ENCODE assay signal across 7 cellular contexts in the genomic region with DNA sequence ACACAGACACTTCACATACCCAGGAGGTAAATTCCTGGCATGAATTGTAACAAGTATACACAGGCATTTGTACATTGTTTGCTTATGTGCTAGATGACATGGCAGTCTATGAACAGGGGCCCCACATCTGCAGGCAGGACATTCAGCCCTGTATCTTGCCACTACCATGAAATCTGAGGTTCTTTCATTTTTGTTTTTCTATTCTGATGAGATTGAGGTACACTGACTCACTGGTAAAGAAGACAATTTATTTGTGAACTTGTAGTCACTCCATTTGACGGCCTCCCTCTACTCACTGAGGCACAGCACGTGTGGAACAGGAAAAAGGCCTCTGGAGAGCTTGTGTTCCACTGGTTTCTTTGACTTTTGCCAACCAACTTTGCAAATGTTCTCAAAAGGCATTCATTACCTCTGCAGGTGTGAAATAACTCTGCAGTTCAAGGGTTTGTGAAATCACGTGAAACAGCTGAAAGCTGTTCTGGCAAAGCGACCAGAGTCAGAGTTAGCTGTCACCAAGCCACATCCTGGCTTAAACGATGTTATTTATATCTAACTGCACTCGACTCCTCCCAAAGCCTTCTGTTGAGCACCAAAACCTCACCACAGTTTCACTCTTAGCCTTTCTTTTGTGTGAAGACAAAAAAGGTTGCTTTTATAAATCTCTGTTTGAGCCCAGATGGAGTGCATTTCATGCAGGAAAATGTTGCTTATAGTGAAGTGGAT.
DNase-seq lines count a peak whose midpoint lies in the region; ATAC-seq lines count a peak whose summit lies in the region.

No MANE protein-coding gene starts in this region.

- POLR2A ChIA-PET in T-cell (lab: Charles Lee) = interaction anchor here (0.7 to 2.5 kb wide), 2 partner anchors 17 to 26 kb away, joined by 3 to 11 read pairs; no protein-coding TSS in a partner anchor

- peak; percentile 39 to 87 (median 66) for DNase-seq in T-cell
- peak; percentile 21 to 71 for DNase-seq in central memory CD8-positive, alpha-beta T cell (ENCODE audit: low spot score in 2 of 2)
- DNase-seq in stimulated activated CD4-positive, alpha-beta T cell treated with anti-CD3 and anti-CD28 coated beads, TNF-alpha, amount 100 ng/mL, for 1 hour (ENCODE audit: low read depth in 3 of 3, low spot score in 1 of 3) = peak; percentile 10 to 39 (median 19)
- no peak for DNase-seq in NCI-H2227 (lab: John Stamatoyannopoulos, UW; ENCODE audit: unreplicated experiment)
- DNase-seq in GF-D8 (lab: John Stamatoyannopoulos, UW) = no peak

- peak overlapping the region; percentile 95 to 98 for H3K27ac Mint-ChIP-seq in T-cell
- H3K27ac Mint-ChIP-seq in central memory CD8-positive, alpha-beta T cell (ENCODE audit: low read depth) = peak overlapping the region; percentile 87

- peak overlapping the region; percentile 54 to 70 (median 56) for H3K4me3 Mint-ChIP-seq in T-cell
- H3K4me3 Mint-ChIP-seq in central memory CD8-positive, alpha-beta T cell = peak overlapping the region; percentile 62

- CTCF ChIA-PET in T-cell (lab: Charles Lee) = interaction anchor here in 1 of 2 donors (0.6 to 2.8 kb wide), 4 partner anchors 10 to 407 kb away, joined by 3 to 9 read pairs (median 4); no protein-coding TSS in a partner anchor

- no peaks in the 10 kb centered on the region for H3K36me3 Mint-ChIP-seq in T-cell
- peaks cover 5% of the 10 kb centered on the region for H3K36me3 Mint-ChIP-seq in central memory CD8-positive, alpha-beta T cell (ENCODE audit: insufficient read depth)

- peak; percentile 93 for ATAC-seq in GM19324 (IDR thresholded peaks at IDR 0.05; ENCODE audit: low FRiP score, unreplicated experiment)
- peak; percentile 95 for ATAC-seq in HG03064 (IDR thresholded peaks at IDR 0.05; ENCODE audit: low read depth, unreplicated experiment)
- peak; percentile 96 to 97 (median 96) for ATAC-seq in T-cell (replicated peaks in 1 of 4)
- ATAC-seq in central memory CD8-positive, alpha-beta T cell (replicated peaks; ENCODE audit: extremely low read depth, poor library complexity, severe bottlenecking) = peak; percentile 94

- H3K4me1 Mint-ChIP-seq in T-cell = peaks cover 78 to 83% (median 81%) of the 10 kb centered on the region in 3 donors
- peaks cover 67% of the 10 kb centered on the region for H3K4me1 Mint-ChIP-seq in central memory CD8-positive, alpha-beta T cell

- H3K9me3 Mint-ChIP-seq in T-cell = peaks cover 0 to 12% (median 11%) of the 10 kb centered on the region in 3 donors
- no peaks in the 10 kb centered on the region for H3K9me3 Mint-ChIP-seq in central memory CD8-positive, alpha-beta T cell

- H3K27me3 Mint-ChIP-seq in T-cell = no peaks in the 10 kb centered on the region
- no peaks in the 10 kb centered on the region for H3K27me3 Mint-ChIP-seq in central memory CD8-positive, alpha-beta T cell

Comparison
In these comparisons a context has a peak if more than half of its experiments do, and no peak if none do; other contexts are left out.
1. DNase-seq: peak in T-cell (34 of 34), central memory CD8-positive, alpha-beta T cell (2 of 2) and stimulated activated CD4-positive, alpha-beta T cell treated with anti-CD3 and anti-CD28 coated beads, TNF-alpha, amount 100 ng/mL, for 1 hour (3 of 3); none in NCI-H2227 (single experiment) and GF-D8 (single experiment).
2. Peak in every context shown above with its lines, with median percentiles within 50 percentile points of each other: ATAC-seq.